ENCODE assay signal across 8 cellular contexts in the genomic region with DNA sequence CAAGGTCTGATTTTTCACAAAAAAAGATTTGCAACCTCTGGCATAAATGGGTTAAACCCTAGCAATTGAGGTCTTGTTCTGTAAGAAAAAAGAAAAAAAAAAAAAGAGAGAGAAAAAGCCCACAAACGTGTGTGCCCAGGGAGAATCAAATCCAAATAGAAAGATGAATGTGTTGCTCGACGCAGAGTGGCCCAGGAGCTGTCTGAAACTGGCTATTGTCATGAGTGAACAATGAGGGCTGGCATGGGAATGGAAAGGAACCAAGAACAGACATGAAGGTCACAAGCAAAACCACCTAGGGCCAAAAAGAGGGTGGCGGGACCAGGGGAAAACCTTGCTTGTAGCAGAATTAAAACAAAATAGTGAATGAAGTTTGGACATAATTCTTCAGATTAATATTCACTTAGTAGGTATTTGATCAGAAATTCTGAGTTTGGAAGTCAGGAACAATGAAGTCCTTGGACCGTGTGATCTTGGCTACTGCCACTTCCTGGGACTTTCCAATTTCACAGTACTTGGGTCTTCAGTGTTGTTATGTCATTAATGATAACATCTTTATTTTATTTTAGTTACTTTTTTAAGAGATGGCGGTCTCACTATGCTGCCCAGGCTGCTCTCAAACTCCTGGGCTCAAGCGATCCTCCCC. TPM values are rescaled to one million over a fixed set of nuclear protein-coding genes. Genes with fewer than 3 reads are reported as not detected.
DNase-seq lines count a peak whose midpoint lies in the region; ATAC-seq lines count a peak whose summit lies in the region.

No MANE protein-coding gene starts in this region.

- no peak for DNase-seq in activated CD4-positive, alpha-beta T cell treated with anti-CD3 and anti-CD28 coated beads, Interleukin-2, amount 10 ng/mL, durations not matched to agents 7 days and 5 days
- DNase-seq in activated CD4-positive, alpha-beta T cell treated with anti-CD3 and anti-CD28 coated beads for 48 hours = no peak
- peak; percentile 35 to 38 for DNase-seq in activated T-cell treated with anti-CD3 and anti-CD28 coated beads, Interleukin-2, amount 50 U/mL, for 48 hours
- DNase-seq in superior temporal gyrus (ENCODE audit: extremely low spot score) = peak; percentile 75
- DNase-seq in foreskin melanocyte = no peak

- H3K36me3 ChIP-seq in iPS-15b (ENCODE audit: control insufficient read depth, insufficient read depth, low read length) = peaks cover 57% of the 10 kb centered on the region

- peak overlapping the region; percentile 96 for H3K4me3 ChIP-seq in iPS-15b (ENCODE audit: low read depth, low read length)

- POLR2A ChIA-PET in activated CD4-positive, alpha-beta T cell treated with anti-CD3 and anti-CD28 coated beads, Interleukin-2, amount 10 ng/mL, durations not matched to agents 7 days and 5 days (lab: Charles Lee) = no interaction called here

- H3K9me3 Mint-ChIP-seq in activated CD4-positive, alpha-beta T cell treated with anti-CD3 and anti-CD28 coated beads, Interleukin-2, amount 10 ng/mL, durations not matched to agents 7 days and 5 days = no peaks in the 10 kb centered on the region

- ATAC-seq in HG03571 (IDR thresholded peaks at IDR 0.05; ENCODE audit: unreplicated experiment) (no peak), HG03565 (IDR thresholded peaks at IDR 0.05; ENCODE audit: unreplicated experiment) (no peak)

- no peaks in the 10 kb centered on the region for H3K27me3 Mint-ChIP-seq in activated CD4-positive, alpha-beta T cell treated with anti-CD3 and anti-CD28 coated beads, Interleukin-2, amount 10 ng/mL, durations not matched to agents 7 days and 5 days

- peak overlapping the region; percentile 98 for H3K27ac Mint-ChIP-seq in activated CD4-positive, alpha-beta T cell treated with anti-CD3 and anti-CD28 coated beads, Interleukin-2, amount 10 ng/mL, durations not matched to agents 7 days and 5 days

- H3K9me3 ChIP-seq in iPS-15b (ENCODE audit: control insufficient read depth, insufficient read depth, low read length) = no peaks in the 10 kb centered on the region

- no peak overlapping the region for H3K9ac ChIP-seq in iPS-15b (ENCODE audit: low read depth, low read length)

- H3K36me3 Mint-ChIP-seq in activated CD4-positive, alpha-beta T cell treated with anti-CD3 and anti-CD28 coated beads, Interleukin-2, amount 10 ng/mL, durations not matched to agents 7 days and 5 days (ENCODE audit: low read depth) = peaks cover 81% of the 10 kb centered on the region

- CTCF ChIA-PET in activated CD4-positive, alpha-beta T cell treated with anti-CD3 and anti-CD28 coated beads, Interleukin-2, amount 10 ng/mL, durations not matched to agents 7 days and 5 days (lab: Charles Lee) = interaction anchor here (1.5 kb wide), 1 partner anchor 16 kb away, joined by 11 read pairs; no protein-coding TSS in a partner anchor

- peaks cover 72% of the 10 kb centered on the region for H3K4me1 Mint-ChIP-seq in activated CD4-positive, alpha-beta T cell treated with anti-CD3 and anti-CD28 coated beads, Interleukin-2, amount 10 ng/mL, durations not matched to agents 7 days and 5 days

- peak overlapping the region; percentile 96 for H3K4me3 Mint-ChIP-seq in activated CD4-positive, alpha-beta T cell treated with anti-CD3 and anti-CD28 coated beads, Interleukin-2, amount 10 ng/mL, durations not matched to agents 7 days and 5 days

- peaks cover 43% of the 10 kb centered on the region for H3K4me1 ChIP-seq in iPS-15b (ENCODE audit: control insufficient read depth, insufficient read depth, low read length)

- no peaks in the 10 kb centered on the region for H3K27me3 ChIP-seq in iPS-15b (ENCODE audit: control insufficient read depth, insufficient read depth, low read length)

RNA-seq across cellular contexts. Expression of a gene that starts 3.1 kb away (rescaled TPM):
- total RNA-seq in activated CD4-positive, alpha-beta T cell treated with anti-CD3 and anti-CD28 coated beads, Interleukin-2, amount 10 ng/mL, durations not matched to agents 7 days and 5 days = 1,000 to 10,000 TPM; 1,608 to 1,874 TPM

RNA-seq across cellular contexts. Expression of a gene that starts 57.9 kb away (rescaled TPM):
- total RNA-seq in activated CD4-positive, alpha-beta T cell treated with anti-CD3 and anti-CD28 coated beads, Interleukin-2, amount 10 ng/mL, durations not matched to agents 7 days and 5 days = 10 to 100 TPM; 68.5 to 68.7 TPM

Comparison
In these comparisons a context has a peak if more than half of its experiments do, and no peak if none do; other contexts are left out.
1. DNase-seq: peak in activated T-cell treated with anti-CD3 and anti-CD28 coated beads, Interleukin-2, amount 50 U/mL, for 48 hours (2 of 2) and superior temporal gyrus (single experiment); none in activated CD4-positive, alpha-beta T cell treated with anti-CD3 and anti-CD28 coated beads, Interleukin-2, amount 10 ng/mL, durations not matched to agents 7 days and 5 days (single experiment), activated CD4-positive, alpha-beta T cell treated with anti-CD3 and anti-CD28 coated beads for 48 hours (single experiment) and foreskin melanocyte (single experiment).